26 cellular contexts compared by ENCODE assay signal in the genomic region with DNA sequence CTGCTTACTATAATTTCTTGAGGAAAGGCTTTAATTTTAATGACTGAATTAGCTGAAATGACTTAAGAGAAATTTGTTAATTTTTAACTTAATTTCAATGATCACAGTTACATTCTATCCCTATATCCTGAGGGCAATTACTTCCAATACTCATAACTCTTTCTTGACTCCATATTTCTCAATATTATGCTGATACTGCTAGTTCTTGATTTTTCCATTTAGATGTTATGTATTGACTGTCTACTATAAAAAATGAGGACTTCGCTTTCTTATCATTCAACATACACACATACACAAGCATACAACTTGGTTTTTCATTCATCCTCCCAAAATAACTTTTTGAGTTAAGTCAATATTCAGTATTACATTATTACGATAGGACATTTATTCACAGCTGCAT.
"Had no signal": no experiment of that assay in that cellular context is flagged by ENCODE, and none has a peak within 500 bp of the region (broad histone marks: within the 10 kb centered on the region; RNA-seq: fewer than 3 reads in every experiment).

No MANE protein-coding gene starts in this region.

- H3K36me3 ChIP-seq: brain microvascular endothelial cell, cardiac muscle cell had no signal

- H3K9me3 Mint-ChIP-seq: activated CD4-positive, alpha-beta memory T cell treated with anti-CD3 and anti-CD28 coated beads for 36 hours; activated CD4-positive, alpha-beta T cell treated with anti-CD3 and anti-CD28 coated beads, Interleukin-2, amount 10 ng/mL, durations not matched to agents 7 days and 5 days; activated naive CD4-positive, alpha-beta T cell treated with anti-CD3 and anti-CD28 coated beads for 36 hours; activated T-helper 17 cell treated with anti-CD3 and anti-CD28 coated beads, Interleukin-2, amount 50 U/mL, for 72 hours had no signal

- H3K4me3 Mint-ChIP-seq: activated CD4-positive, alpha-beta memory T cell treated with anti-CD3 and anti-CD28 coated beads for 36 hours; activated CD4-positive, alpha-beta T cell treated with anti-CD3 and anti-CD28 coated beads, Interleukin-2, amount 10 ng/mL, durations not matched to agents 7 days and 5 days; activated naive CD4-positive, alpha-beta T cell treated with anti-CD3 and anti-CD28 coated beads for 36 hours; activated naive CD8-positive, alpha-beta T cell; activated T-helper 17 cell treated with anti-CD3 and anti-CD28 coated beads, Interleukin-2, amount 50 U/mL, for 72 hours; T-helper 17 cell had no signal

- H3K36me3 Mint-ChIP-seq: activated CD4-positive, alpha-beta memory T cell treated with anti-CD3 and anti-CD28 coated beads for 36 hours; activated naive CD8-positive, alpha-beta T cell had no signal

- DNase-seq: activated CD4-positive, alpha-beta memory T cell treated with anti-CD3 and anti-CD28 coated beads for 36 hours; activated CD4-positive, alpha-beta T cell treated with anti-CD3 and anti-CD28 coated beads, Interleukin-2, amount 10 ng/mL, durations not matched to agents 7 days and 5 days; activated CD4-positive, CD25-positive, alpha-beta regulatory T cell; activated CD8-positive, alpha-beta memory T cell treated with anti-CD3 and anti-CD28 coated beads for 24 hours; activated gamma-delta T cell; activated naive CD4-positive, alpha-beta T cell treated with anti-CD3 and anti-CD28 coated beads for 36 hours; activated T-cell treated with anti-CD3 and anti-CD28 coated beads for 4 hours; activated T-cell treated with anti-CD3 and anti-CD28 coated beads, Interleukin-2, amount 50 U/mL, for 48 hours; brain microvascular endothelial cell; cerebellar nuclear complex; Karpas-422; MM.1S; NCI-H1105; NCI-H1436; NCI-H1694 treated with DMSO at 0.1 percent for 48 hours; NCI-H2029 treated with DMSO at 0.1 percent for 48 hours; NCI-H345; NCI-H510A; NCI-H526 treated with DMSO at 0.1 percent for 48 hours; PC-3; SHP77 treated with DMSO at 0.1 percent for 48 hours; T-helper 17 cell; T-helper 9 cell had no signal

- H3K27me3 ChIP-seq: brain microvascular endothelial cell, cardiac muscle cell had no signal

- ATAC-seq: activated T-helper 17 cell treated with anti-CD3 and anti-CD28 coated beads, Interleukin-2, amount 50 U/mL, for 72 hours; PC-3; T-helper 17 cell had no signal

- H3K4me1 Mint-ChIP-seq: activated T-helper 17 cell treated with anti-CD3 and anti-CD28 coated beads, Interleukin-2, amount 50 U/mL, for 72 hours; T-helper 17 cell had no signal

- H3K27ac ChIP-seq: brain microvascular endothelial cell, cardiac muscle cell had no signal

- H3K27ac Mint-ChIP-seq: activated CD4-positive, alpha-beta memory T cell treated with anti-CD3 and anti-CD28 coated beads for 36 hours; activated CD4-positive, alpha-beta T cell treated with anti-CD3 and anti-CD28 coated beads, Interleukin-2, amount 10 ng/mL, durations not matched to agents 7 days and 5 days; activated naive CD4-positive, alpha-beta T cell treated with anti-CD3 and anti-CD28 coated beads for 36 hours; activated naive CD8-positive, alpha-beta T cell; activated T-helper 17 cell treated with anti-CD3 and anti-CD28 coated beads, Interleukin-2, amount 50 U/mL, for 72 hours; T-helper 17 cell had no signal

- H3K4me3 ChIP-seq: cardiac muscle cell had no signal
